14 cellular contexts compared by ENCODE assay signal in the genomic region with DNA sequence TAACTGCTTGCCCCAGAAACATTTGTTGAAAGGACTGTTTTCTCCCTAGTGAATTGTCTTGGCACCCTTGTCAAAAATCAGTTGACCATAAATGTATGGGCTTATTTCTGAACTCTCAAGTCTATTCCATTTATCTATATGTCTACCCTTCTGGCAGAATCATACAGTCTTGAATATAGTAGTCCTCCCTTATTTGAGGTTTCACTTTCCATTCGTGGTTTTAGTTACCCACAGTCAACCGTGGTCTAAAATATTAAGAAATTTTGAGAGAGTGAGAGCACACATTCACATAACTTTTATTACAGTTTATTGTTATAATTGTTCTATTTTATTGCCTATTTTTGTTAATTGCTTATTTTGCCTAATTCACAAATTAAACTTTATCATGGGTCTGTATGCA. TPM values are rescaled to one million over a fixed set of nuclear protein-coding genes. Genes with fewer than 3 reads are reported as not detected.
A peak's percentile ranks its signal among the peaks of the same experiment; 100 is the strongest.
DNase-seq lines count a peak whose midpoint lies in the region; ATAC-seq lines count a peak whose summit lies in the region.
"Had no signal": no experiment of that assay in that cellular context is flagged by ENCODE, and none has a peak within 500 bp of the region (broad histone marks: within the 10 kb centered on the region; RNA-seq: fewer than 3 reads in every experiment).

No MANE protein-coding gene starts in this region.

- H3K27ac Mint-ChIP-seq in activated T-cell treated with anti-CD3 and anti-CD28 coated beads, Interleukin-2, amount 50 U/mL, for 72 hours, result no peak overlapping the region
- H3K27ac Mint-ChIP-seq in T-helper 2 cell treated with Interferon-gamma antibody and Interleukin-4, amounts not matched to agents 5 μg/mL and 100 μg/mL, for 36 hours, result peak overlapping the region; percentile 21
- H3K27ac Mint-ChIP-seq in stimulated activated naive CD8-positive, alpha-beta T cell treated with anti-CD3 and anti-CD28 coated beads, Interleukin-15, amount 100 ng/mL, for 72 hours, result peak overlapping the region; percentile 20 to 54

- peak overlapping the region; percentile 22 for H3K4me3 Mint-ChIP-seq in activated T-cell treated with anti-CD3 and anti-CD28 coated beads, Interleukin-2, amount 50 U/mL, for 4 hours
- H3K4me3 Mint-ChIP-seq in activated T-cell treated with anti-CD3 and anti-CD28 coated beads, Interleukin-2, amount 50 U/mL, for 72 hours, result peak overlapping the region in 1 of 2 donors; percentile 25
- peak overlapping the region; percentile 20 for H3K4me3 Mint-ChIP-seq in T-helper 2 cell treated with Interferon-gamma antibody and Interleukin-4, amounts not matched to agents 5 μg/mL and 100 μg/mL, for 36 hours
- peak overlapping the region; percentile 26 to 56 for H3K4me3 Mint-ChIP-seq in stimulated activated naive CD8-positive, alpha-beta T cell treated with anti-CD3 and anti-CD28 coated beads, Interleukin-15, amount 100 ng/mL, for 72 hours

- DNase-seq in activated T-cell treated with anti-CD3 and anti-CD28 coated beads, Interleukin-2, amount 50 U/mL, for 4 hours, result no peak
- no peak for DNase-seq in activated T-cell treated with anti-CD3 and anti-CD28 coated beads, Interleukin-2, amount 50 U/mL, for 72 hours
- no peak for DNase-seq in T-helper 2 cell treated with Interferon-gamma antibody and Interleukin-4, amounts not matched to agents 5 μg/mL and 100 μg/mL, for 36 hours (ENCODE audit: low spot score)
- no peak for DNase-seq in stimulated activated naive CD8-positive, alpha-beta T cell treated with anti-CD3 and anti-CD28 coated beads, Interleukin-15, amount 100 ng/mL, for 72 hours
- DNase-seq in NCI-H446 (lab: John Stamatoyannopoulos, UW) (no peak), middle frontal gyrus (ENCODE audit: extremely low spot score, low spot score) (no peak), hypothalamus (lab: John Stamatoyannopoulos, UW) (no peak)
- DNase-seq: cortex of kidney, NCI-H226, right cardiac atrium, Right ventricle myocardium superior, tibial artery, WERI-Rb-1 had no signal

- peaks cover 11% of the 10 kb centered on the region for H3K4me1 Mint-ChIP-seq in activated T-cell treated with anti-CD3 and anti-CD28 coated beads, Interleukin-2, amount 50 U/mL, for 4 hours (ENCODE audit: low read depth)
- peaks cover 22% of the 10 kb centered on the region for H3K4me1 Mint-ChIP-seq in activated T-cell treated with anti-CD3 and anti-CD28 coated beads, Interleukin-2, amount 50 U/mL, for 72 hours (ENCODE audit: low read depth)
- peaks cover 11% of the 10 kb centered on the region for H3K4me1 Mint-ChIP-seq in T-helper 2 cell treated with Interferon-gamma antibody and Interleukin-4, amounts not matched to agents 5 μg/mL and 100 μg/mL, for 36 hours (ENCODE audit: low read depth)
- peaks cover 34% of the 10 kb centered on the region for H3K4me1 Mint-ChIP-seq in stimulated activated naive CD8-positive, alpha-beta T cell treated with anti-CD3 and anti-CD28 coated beads, Interleukin-15, amount 100 ng/mL, for 72 hours

- peaks cover 11% of the 10 kb centered on the region for H3K9me3 Mint-ChIP-seq in activated T-cell treated with anti-CD3 and anti-CD28 coated beads, Interleukin-2, amount 50 U/mL, for 4 hours
- H3K9me3 Mint-ChIP-seq in activated T-cell treated with anti-CD3 and anti-CD28 coated beads, Interleukin-2, amount 50 U/mL, for 72 hours, result peaks cover 0 to 3% of the 10 kb centered on the region in 2 donors
- peaks cover 18% of the 10 kb centered on the region for H3K9me3 Mint-ChIP-seq in T-helper 2 cell treated with Interferon-gamma antibody and Interleukin-4, amounts not matched to agents 5 μg/mL and 100 μg/mL, for 36 hours
- H3K9me3 Mint-ChIP-seq in stimulated activated naive CD8-positive, alpha-beta T cell treated with anti-CD3 and anti-CD28 coated beads, Interleukin-15, amount 100 ng/mL, for 72 hours, result peaks cover 4 to 8% of the 10 kb centered on the region in 2 donors

- no peaks in the 10 kb centered on the region for H3K27me3 Mint-ChIP-seq in activated T-cell treated with anti-CD3 and anti-CD28 coated beads, Interleukin-2, amount 50 U/mL, for 4 hours (ENCODE audit: low read depth)
- H3K27me3 Mint-ChIP-seq in activated T-cell treated with anti-CD3 and anti-CD28 coated beads, Interleukin-2, amount 50 U/mL, for 72 hours (ENCODE audit: low read depth), result no peaks in the 10 kb centered on the region
- H3K27me3 Mint-ChIP-seq in T-helper 2 cell treated with Interferon-gamma antibody and Interleukin-4, amounts not matched to agents 5 μg/mL and 100 μg/mL, for 36 hours (ENCODE audit: low read depth), result no peaks in the 10 kb centered on the region
- no peaks in the 10 kb centered on the region for H3K27me3 Mint-ChIP-seq in stimulated activated naive CD8-positive, alpha-beta T cell treated with anti-CD3 and anti-CD28 coated beads, Interleukin-15, amount 100 ng/mL, for 72 hours

- ATAC-seq in activated T-cell treated with anti-CD3 and anti-CD28 coated beads, Interleukin-2, amount 50 U/mL, for 4 hours, result peak in 1 of 2 donors; percentile 55
- no peak for ATAC-seq in activated T-cell treated with anti-CD3 and anti-CD28 coated beads, Interleukin-2, amount 50 U/mL, for 72 hours (replicated peaks in 1 of 2)
- peak; percentile 47 for ATAC-seq in HG02870 (IDR thresholded peaks at IDR 0.05; ENCODE audit: unreplicated experiment)
- peak; percentile 74 for ATAC-seq in stimulated activated naive CD8-positive, alpha-beta T cell treated with anti-CD3 and anti-CD28 coated beads, Interleukin-15, amount 100 ng/mL, for 72 hours
- ATAC-seq: right cardiac atrium had no signal

- no peaks in the 10 kb centered on the region for H3K36me3 Mint-ChIP-seq in activated T-cell treated with anti-CD3 and anti-CD28 coated beads, Interleukin-2, amount 50 U/mL, for 4 hours (ENCODE audit: insufficient read depth)
- H3K36me3 Mint-ChIP-seq in activated T-cell treated with anti-CD3 and anti-CD28 coated beads, Interleukin-2, amount 50 U/mL, for 72 hours (ENCODE audit: insufficient read depth in 2 of 2), result peaks cover 0 to 8% of the 10 kb centered on the region in 2 donors
- H3K36me3 Mint-ChIP-seq in T-helper 2 cell treated with Interferon-gamma antibody and Interleukin-4, amounts not matched to agents 5 μg/mL and 100 μg/mL, for 36 hours (ENCODE audit: low read depth), result peaks cover 2% of the 10 kb centered on the region

RNA-seq across cellular contexts. Expression of gene CEP41, which starts 17.4 kb away (rescaled TPM):
- 10 to 100 TPM in 2 of 3 donors, 1 to 10 TPM in 1; 9.5 to 13.9 (median 13.2) TPM for total RNA-seq in activated T-cell treated with anti-CD3 and anti-CD28 coated beads, Interleukin-2, amount 50 U/mL, for 4 hours
- total RNA-seq in activated T-cell treated with anti-CD3 and anti-CD28 coated beads, Interleukin-2, amount 50 U/mL, for 72 hours, result 10 to 100 TPM; 19.1 to 33.3 TPM

RNA-seq across cellular contexts. Expression of gene MEST, which starts 33.6 kb away (rescaled TPM):
- 1 to 10 TPM; 3.5 to 5.9 (median 5.2) TPM for total RNA-seq in activated T-cell treated with anti-CD3 and anti-CD28 coated beads, Interleukin-2, amount 50 U/mL, for 4 hours
- 1 to 10 TPM; 3.5 to 4.8 TPM for total RNA-seq in activated T-cell treated with anti-CD3 and anti-CD28 coated beads, Interleukin-2, amount 50 U/mL, for 72 hours

Comparison
In these comparisons a context has a peak if more than half of its experiments do, and no peak if none do; other contexts are left out.
1. ATAC-seq: peak in HG02870 (single experiment) and stimulated activated naive CD8-positive, alpha-beta T cell treated with anti-CD3 and anti-CD28 coated beads, Interleukin-15, amount 100 ng/mL, for 72 hours (single experiment); none in activated T-cell treated with anti-CD3 and anti-CD28 coated beads, Interleukin-2, amount 50 U/mL, for 72 hours (0 of 2).